9 cellular contexts compared by ENCODE assay signal in the genomic region with DNA sequence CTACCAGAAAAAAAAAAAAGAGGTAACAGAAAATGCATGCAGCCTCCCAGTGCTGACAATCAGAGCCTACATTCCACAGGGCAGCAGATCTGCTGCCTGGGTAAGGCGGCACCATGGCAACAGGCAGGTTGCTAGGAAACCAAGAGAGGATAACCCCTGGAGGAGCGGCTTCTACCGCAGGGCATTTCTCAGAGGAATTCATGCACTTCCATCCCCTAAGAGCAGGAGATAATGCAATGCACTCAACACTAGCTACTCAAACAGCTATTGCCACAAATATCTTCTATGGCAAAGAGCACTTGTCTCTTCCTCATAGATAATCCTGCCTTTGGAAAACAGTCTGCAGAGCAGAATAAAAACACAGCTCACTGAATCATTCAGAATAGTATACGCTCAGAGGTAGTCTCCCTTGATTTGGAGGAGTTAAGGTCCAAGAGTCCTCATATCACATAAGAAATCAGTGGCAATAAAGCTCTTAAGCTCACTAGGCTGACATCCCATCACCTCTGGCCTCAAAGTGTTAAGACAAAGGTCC. TPM values are rescaled to one million over a fixed set of nuclear protein-coding genes. Genes with fewer than 3 reads are reported as not detected.
DNase-seq lines count a peak whose midpoint lies in the region; ATAC-seq and TF ChIP-seq lines count a peak whose summit lies in the region.
"Had no signal": no experiment of that assay in that cellular context is flagged by ENCODE, and none has a peak within 500 bp of the region (broad histone marks: within the 10 kb centered on the region; RNA-seq: fewer than 3 reads in every experiment).

No MANE protein-coding gene starts in this region.

- no peak for TF ChIP-seq POLR2A in lower leg skin (IDR thresholded peaks at IDR 0.05)

- H3K36me3 Mint-ChIP-seq in MCF 10A (ENCODE audit: insufficient read depth, unreplicated experiment), result peaks cover 14% of the 10 kb centered on the region

- CTCF ChIA-PET in MCF 10A (lab: Yijun Ruan, JAX), result interaction anchor here (0.9 to 3.0 kb wide), 3 partner anchors 53 to 66 kb away, joined by 4 to 22 read pairs (median 4); partner anchors contain the start of gene VSIR

- no peaks in the 10 kb centered on the region for H3K9me3 Mint-ChIP-seq in MCF 10A (ENCODE audit: unreplicated experiment)
- H3K9me3 Mint-ChIP-seq: naive thymus-derived CD4-positive, alpha-beta T cell had no signal

- no peaks in the 10 kb centered on the region for H3K27me3 ChIP-seq in subcutaneous abdominal adipose tissue (ENCODE audit: control insufficient read depth in 5 of 5, insufficient read depth in 4 of 5, low read length in 5 of 5)

- POLR2A ChIA-PET in MCF 10A (lab: Yijun Ruan, JAX), result interaction anchor here (0.9 to 6.5 kb wide), 6 partner anchors 9 to 520 kb away, joined by 3 to 53 read pairs (median 5); partner anchors contain the start of gene PSAP

- peak; percentile 95 for DNase-seq in ELR (ENCODE audit: low read depth)
- peak; percentile 17 for DNase-seq in NCI-H2196 treated with DMSO at 0.1 percent for 48 hours (lab: John Stamatoyannopoulos, UW; ENCODE audit: unreplicated experiment)
- DNase-seq in MCF 10A (ENCODE audit: unreplicated experiment), result peak; percentile 62
- peak; percentile 88 for DNase-seq in inferior parietal cortex (ENCODE audit: extremely low spot score)
- no peak for DNase-seq in lower leg skin (ENCODE audit: low spot score in 2 of 2)

- 25 to 32% methylated on average over 4 of the region's 4 CpGs for WGBS in lower leg skin, 2 donors

- intact Hi-C loops in MCF 10A (cut with micrococcal nuclease), result no loop called here
- intact Hi-C loops in lower leg skin (cut with DNase I; ENCODE audit: low total_unique reads), result loop anchor here (10.0 kb wide), 1 partner anchor 55 kb away; no protein-coding TSS in a partner anchor

- peak overlapping the region in 1 of 5 donors; percentile 28 for H3K9ac ChIP-seq in subcutaneous abdominal adipose tissue (ENCODE audit: low read length in 5 of 5)

- H3K27ac ChIP-seq in subcutaneous abdominal adipose tissue (ENCODE audit: low read depth, low read length), result peak overlapping the region; percentile 87

- H3K9me3 ChIP-seq in subcutaneous abdominal adipose tissue (ENCODE audit: control insufficient read depth in 5 of 5, low read length in 5 of 5), result no peaks in the 10 kb centered on the region

- H3K4me3 Mint-ChIP-seq in MCF 10A (ENCODE audit: unreplicated experiment), result no peak overlapping the region

- ATAC-seq in GM19455 (IDR thresholded peaks at IDR 0.05; ENCODE audit: unreplicated experiment), result no peak
- no peak for ATAC-seq in HG02970 (IDR thresholded peaks at IDR 0.05; ENCODE audit: low FRiP score, unreplicated experiment)
- ATAC-seq: naive thymus-derived CD4-positive, alpha-beta T cell had no signal

- TF ChIP-seq CTCF in MCF 10A (IDR thresholded peaks at IDR 0.05; ENCODE audit: unreplicated experiment), result no peak
- no peak for TF ChIP-seq CTCF in lower leg skin (IDR thresholded peaks at IDR 0.05)

- peaks cover 0 to 14% (median 5%) of the 10 kb centered on the region in 5 donors for H3K36me3 ChIP-seq in subcutaneous abdominal adipose tissue (ENCODE audit: control insufficient read depth in 5 of 5, insufficient read depth in 5 of 5, low read length in 5 of 5)

- H3K27me3 Mint-ChIP-seq in MCF 10A (ENCODE audit: insufficient read depth, unreplicated experiment), result no peaks in the 10 kb centered on the region
- H3K27me3 Mint-ChIP-seq: naive thymus-derived CD4-positive, alpha-beta T cell had no signal

- H3K4me1 ChIP-seq in subcutaneous abdominal adipose tissue (ENCODE audit: control insufficient read depth in 5 of 5, insufficient read depth in 5 of 5, low read length in 5 of 5), result peaks cover 42 to 90% (median 88%) of the 10 kb centered on the region in 5 donors

- BruUV-seq in MCF 10A (replicated peaks; lab: Mats Ljungman, UMichigan), result no TSS peak

- no peak overlapping the region for H3K27ac Mint-ChIP-seq in MCF 10A (ENCODE audit: low read depth, unreplicated experiment)

- H3K4me3 ChIP-seq in subcutaneous abdominal adipose tissue (ENCODE audit: low read depth in 1 of 5, low read length in 5 of 5) (no peak overlapping the region), lower leg skin (ENCODE audit: low read depth, poor library complexity, severe bottlenecking) (no peak overlapping the region)

- H3K4me1 Mint-ChIP-seq in MCF 10A (ENCODE audit: insufficient read depth, unreplicated experiment), result peaks cover 57% of the 10 kb centered on the region

RNA-seq across cellular contexts. Expression of gene PSAP, which starts 10.8 kb away (rescaled TPM):
- total RNA-seq in MCF 10A (2022), result 506 and 692 TPM in 2 replicates
- total RNA-seq in lower leg skin, result 100 to 1,000 TPM; 425 to 693 (median 495) TPM

Comparison
In these comparisons a context has a peak if more than half of its experiments do, and no peak if none do; other contexts are left out.
1. DNase-seq: peak in ELR (single experiment), NCI-H2196 treated with DMSO at 0.1 percent for 48 hours (single experiment), MCF 10A (single experiment) and inferior parietal cortex (single experiment); none in lower leg skin (0 of 2).